ENCODE assay signal across 1 cellular context in the genomic region with DNA sequence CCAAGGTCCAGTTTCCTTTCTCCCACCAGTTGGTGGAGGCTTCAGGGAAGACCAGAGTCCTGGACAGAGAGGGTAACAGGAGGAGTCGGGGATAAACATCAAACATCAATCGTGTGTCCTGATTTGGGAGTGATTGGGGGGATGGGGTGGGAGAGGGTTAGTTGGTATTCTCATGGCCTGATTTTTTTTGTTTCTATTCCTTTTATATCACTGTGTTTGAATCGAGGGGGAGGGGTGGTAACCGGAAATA.
TF ChIP-seq lines count a peak whose summit lies in the region.

No MANE protein-coding gene starts in this region.

TF ChIP-seq in K562, 482 proteins besides CTCF, POLR2A, EP300 and RAD21:
- peak in 1 of 2 experiments; percentile 6; a peak in 1 of 4 replicates for TF ChIP-seq HDAC1 (IDR thresholded peaks at IDR 0.05)
- TF ChIP-seq KLF1 (tag; IDR thresholded peaks at IDR 0.05): 0 out of 2 replicates have a peak, but pooled peaks have one; percentile 33
- peak; percentile 61; the same call in 1 of the 2 replicates for TF ChIP-seq OTX1 (CRISPR knock-in tag; IDR thresholded peaks at IDR 0.05)
- 0 out of 2 replicates have a peak, but pooled peaks have one; percentile 5 for TF ChIP-seq NFRKB (IDR thresholded peaks at IDR 0.05; ENCODE audit: low read depth)
- TF ChIP-seq, protein P1, sequence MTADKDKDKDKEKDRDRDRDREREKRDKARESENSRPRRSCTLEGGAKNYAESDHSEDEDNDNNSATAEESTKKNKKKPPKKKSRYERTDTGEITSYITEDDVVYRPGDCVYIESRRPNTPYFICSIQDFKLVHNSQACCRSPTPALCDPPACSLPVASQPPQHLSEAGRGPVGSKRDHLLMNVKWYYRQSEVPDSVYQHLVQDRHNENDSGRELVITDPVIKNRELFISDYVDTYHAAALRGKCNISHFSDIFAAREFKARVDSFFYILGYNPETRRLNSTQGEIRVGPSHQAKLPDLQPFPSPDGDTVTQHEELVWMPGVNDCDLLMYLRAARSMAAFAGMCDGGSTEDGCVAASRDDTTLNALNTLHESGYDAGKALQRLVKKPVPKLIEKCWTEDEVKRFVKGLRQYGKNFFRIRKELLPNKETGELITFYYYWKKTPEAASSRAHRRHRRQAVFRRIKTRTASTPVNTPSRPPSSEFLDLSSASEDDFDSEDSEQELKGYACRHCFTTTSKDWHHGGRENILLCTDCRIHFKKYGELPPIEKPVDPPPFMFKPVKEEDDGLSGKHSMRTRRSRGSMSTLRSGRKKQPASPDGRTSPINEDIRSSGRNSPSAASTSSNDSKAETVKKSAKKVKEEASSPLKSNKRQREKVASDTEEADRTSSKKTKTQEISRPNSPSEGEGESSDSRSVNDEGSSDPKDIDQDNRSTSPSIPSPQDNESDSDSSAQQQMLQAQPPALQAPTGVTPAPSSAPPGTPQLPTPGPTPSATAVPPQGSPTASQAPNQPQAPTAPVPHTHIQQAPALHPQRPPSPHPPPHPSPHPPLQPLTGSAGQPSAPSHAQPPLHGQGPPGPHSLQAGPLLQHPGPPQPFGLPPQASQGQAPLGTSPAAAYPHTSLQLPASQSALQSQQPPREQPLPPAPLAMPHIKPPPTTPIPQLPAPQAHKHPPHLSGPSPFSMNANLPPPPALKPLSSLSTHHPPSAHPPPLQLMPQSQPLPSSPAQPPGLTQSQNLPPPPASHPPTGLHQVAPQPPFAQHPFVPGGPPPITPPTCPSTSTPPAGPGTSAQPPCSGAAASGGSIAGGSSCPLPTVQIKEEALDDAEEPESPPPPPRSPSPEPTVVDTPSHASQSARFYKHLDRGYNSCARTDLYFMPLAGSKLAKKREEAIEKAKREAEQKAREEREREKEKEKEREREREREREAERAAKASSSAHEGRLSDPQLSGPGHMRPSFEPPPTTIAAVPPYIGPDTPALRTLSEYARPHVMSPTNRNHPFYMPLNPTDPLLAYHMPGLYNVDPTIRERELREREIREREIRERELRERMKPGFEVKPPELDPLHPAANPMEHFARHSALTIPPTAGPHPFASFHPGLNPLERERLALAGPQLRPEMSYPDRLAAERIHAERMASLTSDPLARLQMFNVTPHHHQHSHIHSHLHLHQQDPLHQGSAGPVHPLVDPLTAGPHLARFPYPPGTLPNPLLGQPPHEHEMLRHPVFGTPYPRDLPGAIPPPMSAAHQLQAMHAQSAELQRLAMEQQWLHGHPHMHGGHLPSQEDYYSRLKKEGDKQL (CRISPR knock-in tag; IDR thresholded peaks at IDR 0.05; ENCODE audit: borderline replicate concordance): no peak
- TF ChIP-seq, protein P2, sequence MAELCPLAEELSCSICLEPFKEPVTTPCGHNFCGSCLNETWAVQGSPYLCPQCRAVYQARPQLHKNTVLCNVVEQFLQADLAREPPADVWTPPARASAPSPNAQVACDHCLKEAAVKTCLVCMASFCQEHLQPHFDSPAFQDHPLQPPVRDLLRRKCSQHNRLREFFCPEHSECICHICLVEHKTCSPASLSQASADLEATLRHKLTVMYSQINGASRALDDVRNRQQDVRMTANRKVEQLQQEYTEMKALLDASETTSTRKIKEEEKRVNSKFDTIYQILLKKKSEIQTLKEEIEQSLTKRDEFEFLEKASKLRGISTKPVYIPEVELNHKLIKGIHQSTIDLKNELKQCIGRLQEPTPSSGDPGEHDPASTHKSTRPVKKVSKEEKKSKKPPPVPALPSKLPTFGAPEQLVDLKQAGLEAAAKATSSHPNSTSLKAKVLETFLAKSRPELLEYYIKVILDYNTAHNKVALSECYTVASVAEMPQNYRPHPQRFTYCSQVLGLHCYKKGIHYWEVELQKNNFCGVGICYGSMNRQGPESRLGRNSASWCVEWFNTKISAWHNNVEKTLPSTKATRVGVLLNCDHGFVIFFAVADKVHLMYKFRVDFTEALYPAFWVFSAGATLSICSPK (IDR thresholded peaks at IDR 0.05; ENCODE audit: borderline replicate concordance): 0 out of 2 replicates have a peak, but pooled peaks have one; percentile 18
- TF ChIP-seq, protein P3, sequence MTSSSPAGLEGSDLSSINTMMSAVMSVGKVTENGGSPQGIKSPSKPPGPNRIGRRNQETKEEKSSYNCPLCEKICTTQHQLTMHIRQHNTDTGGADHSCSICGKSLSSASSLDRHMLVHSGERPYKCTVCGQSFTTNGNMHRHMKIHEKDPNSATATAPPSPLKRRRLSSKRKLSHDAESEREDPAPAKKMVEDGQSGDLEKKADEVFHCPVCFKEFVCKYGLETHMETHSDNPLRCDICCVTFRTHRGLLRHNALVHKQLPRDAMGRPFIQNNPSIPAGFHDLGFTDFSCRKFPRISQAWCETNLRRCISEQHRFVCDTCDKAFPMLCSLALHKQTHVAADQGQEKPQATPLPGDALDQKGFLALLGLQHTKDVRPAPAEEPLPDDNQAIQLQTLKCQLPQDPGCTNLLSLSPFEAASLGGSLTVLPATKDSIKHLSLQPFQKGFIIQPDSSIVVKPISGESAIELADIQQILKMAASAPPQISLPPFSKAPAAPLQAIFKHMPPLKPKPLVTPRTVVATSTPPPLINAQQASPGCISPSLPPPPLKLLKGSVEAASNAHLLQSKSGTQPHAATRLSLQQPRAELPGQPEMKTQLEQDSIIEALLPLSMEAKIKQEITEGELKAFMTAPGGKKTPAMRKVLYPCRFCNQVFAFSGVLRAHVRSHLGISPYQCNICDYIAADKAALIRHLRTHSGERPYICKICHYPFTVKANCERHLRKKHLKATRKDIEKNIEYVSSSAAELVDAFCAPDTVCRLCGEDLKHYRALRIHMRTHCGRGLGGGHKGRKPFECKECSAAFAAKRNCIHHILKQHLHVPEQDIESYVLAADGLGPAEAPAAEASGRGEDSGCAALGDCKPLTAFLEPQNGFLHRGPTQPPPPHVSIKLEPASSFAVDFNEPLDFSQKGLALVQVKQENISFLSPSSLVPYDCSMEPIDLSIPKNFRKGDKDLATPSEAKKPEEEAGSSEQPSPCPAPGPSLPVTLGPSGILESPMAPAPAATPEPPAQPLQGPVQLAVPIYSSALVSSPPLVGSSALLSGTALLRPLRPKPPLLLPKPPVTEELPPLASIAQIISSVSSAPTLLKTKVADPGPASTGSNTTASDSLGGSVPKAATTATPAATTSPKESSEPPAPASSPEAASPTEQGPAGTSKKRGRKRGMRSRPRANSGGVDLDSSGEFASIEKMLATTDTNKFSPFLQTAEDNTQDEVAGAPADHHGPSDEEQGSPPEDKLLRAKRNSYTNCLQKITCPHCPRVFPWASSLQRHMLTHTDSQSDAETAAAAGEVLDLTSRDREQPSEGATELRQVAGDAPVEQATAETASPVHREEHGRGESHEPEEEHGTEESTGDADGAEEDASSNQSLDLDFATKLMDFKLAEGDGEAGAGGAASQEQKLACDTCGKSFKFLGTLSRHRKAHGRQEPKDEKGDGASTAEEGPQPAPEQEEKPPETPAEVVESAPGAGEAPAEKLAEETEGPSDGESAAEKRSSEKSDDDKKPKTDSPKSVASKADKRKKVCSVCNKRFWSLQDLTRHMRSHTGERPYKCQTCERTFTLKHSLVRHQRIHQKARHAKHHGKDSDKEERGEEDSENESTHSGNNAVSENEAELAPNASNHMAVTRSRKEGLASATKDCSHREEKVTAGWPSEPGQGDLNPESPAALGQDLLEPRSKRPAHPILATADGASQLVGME (CRISPR knock-in tag; IDR thresholded peaks at IDR 0.05): no peak
- TF ChIP-seq ARNT (IDR thresholded peaks at IDR 0.05): peak in 1 of 2 experiments; percentile 22; a peak in 1 of 4 replicates
- peak; percentile 31; the same call in 1 of the 2 replicates for TF ChIP-seq HDGF (IDR thresholded peaks at IDR 0.05)
- TF ChIP-seq TEAD1 (CRISPR knock-in tag; IDR thresholded peaks at IDR 0.05): 0 out of 4 replicates have a peak, but pooled peaks of 1 of the 2 experiments have one; percentile 10
- TF ChIP-seq KDM1A (IDR thresholded peaks at IDR 0.05): peak; percentile 62 to 80; a peak in 3 of 4 replicates
- TF ChIP-seq ELF1 (tag; IDR thresholded peaks at IDR 0.05): no peak
